Comparison of ENCODE assay signal across 8 cellular contexts in genomic region chr20:63651942-63652191, GRCh38. TPM values are rescaled to one million over a fixed set of nuclear protein-coding genes. Genes with fewer than 3 reads are reported as not detected.
DNase-seq lines count a peak whose midpoint lies in the region; ATAC-seq and TF ChIP-seq lines count a peak whose summit lies in the region.

No MANE protein-coding gene starts in this region.

- ATAC-seq in activated CD8-positive, alpha-beta T cell treated with anti-CD3 and anti-CD28 coated beads, Interleukin-2, amount 10 ng/mL, durations not matched to agents 7 days and 5 days, result no peak
- peak; percentile 4 to 22 for ATAC-seq in right cardiac atrium

- no peaks in the 10 kb centered on the region for H3K4me1 ChIP-seq in right cardiac atrium (ENCODE audit: control insufficient read depth, insufficient read depth, low read length)
- H3K4me1 ChIP-seq in spleen, result peaks cover 6 to 46% (median 36%) of the 10 kb centered on the region in 6 donors

- CTCF ChIA-PET in activated CD8-positive, alpha-beta T cell treated with anti-CD3 and anti-CD28 coated beads, Interleukin-2, amount 10 ng/mL, durations not matched to agents 7 days and 5 days (lab: Charles Lee), result interaction anchor here (1.0 kb wide), 1 partner anchor 10 kb away, joined by 6 read pairs; no protein-coding TSS in a partner anchor

- peak; percentile 67 for DNase-seq in DMS53 (lab: John Stamatoyannopoulos, UW)
- DNase-seq in DMS53 treated with DMSO at 0.1 percent for 48 hours (lab: John Stamatoyannopoulos, UW; ENCODE audit: unreplicated experiment), result no peak
- no peak for DNase-seq in activated CD8-positive, alpha-beta T cell treated with anti-CD3 and anti-CD28 coated beads, Interleukin-2, amount 10 ng/mL, durations not matched to agents 7 days and 5 days
- peak in 1 of 3 donors; percentile 66 for DNase-seq in right cardiac atrium
- peak; percentile 82 for DNase-seq in spleen
- no peak for DNase-seq in NCI-H524 treated with DMSO at 0.1 percent for 48 hours (lab: John Stamatoyannopoulos, UW)
- DNase-seq in lower leg skin (ENCODE audit: low spot score in 2 of 2), result no peak
- DNase-seq in NOMO-1 treated with dmso at 0.1 percent for 144 hours (lab: John Stamatoyannopoulos, UW; ENCODE audit: unreplicated experiment), result no peak

- 15% methylated on average over 11 of the region's 11 CpGs for WGBS in right cardiac atrium
- 23 to 40% (median 28%) methylated on average over 1 to 11 of the region's 11 CpGs; no CpG with 5 or more reads in 1 of the 5 donors for WGBS in spleen, 5 donors
- 12 to 18% methylated on average over 8 to 11 of the region's 11 CpGs for WGBS in lower leg skin, 2 donors

- no peak overlapping the region for H3K27ac ChIP-seq in right cardiac atrium (ENCODE audit: low read length)
- H3K27ac ChIP-seq in spleen, result peak overlapping the region in 7 of 8 donors; percentile 51 to 82 (median 75)

- no peaks in the 10 kb centered on the region for H3K36me3 ChIP-seq in spleen

- H3K9me3 ChIP-seq in right cardiac atrium (ENCODE audit: control insufficient read depth, low read length) (no peaks in the 10 kb centered on the region), spleen (no peaks in the 10 kb centered on the region)

- peak overlapping the region; percentile 52 for H3K4me3 ChIP-seq in right cardiac atrium (ENCODE audit: low read length)
- H3K4me3 ChIP-seq in spleen, result peak overlapping the region in 7 of 8 donors; percentile 50 to 78 (median 61)
- H3K4me3 ChIP-seq in lower leg skin (ENCODE audit: low read depth, poor library complexity, severe bottlenecking), result no peak overlapping the region

- H3K27me3 ChIP-seq in right cardiac atrium (ENCODE audit: control insufficient read depth, insufficient read depth) (no peaks in the 10 kb centered on the region), spleen (replicated peaks in 1 of 7) (peaks cover 0 to 46% (median 13%) of the 10 kb centered on the region in 7 donors)

- peak overlapping the region; percentile 70 for H3K4me3 Mint-ChIP-seq in activated CD8-positive, alpha-beta T cell treated with anti-CD3 and anti-CD28 coated beads, Interleukin-2, amount 10 ng/mL, durations not matched to agents 7 days and 5 days

- H3K36me3 Mint-ChIP-seq in activated CD8-positive, alpha-beta T cell treated with anti-CD3 and anti-CD28 coated beads, Interleukin-2, amount 10 ng/mL, durations not matched to agents 7 days and 5 days (ENCODE audit: low read depth), result no peaks in the 10 kb centered on the region

- TF ChIP-seq POLR2A in spleen (IDR thresholded peaks at IDR 0.05) (no peak), lower leg skin (IDR thresholded peaks at IDR 0.05) (no peak)

- H3K9me3 Mint-ChIP-seq in activated CD8-positive, alpha-beta T cell treated with anti-CD3 and anti-CD28 coated beads, Interleukin-2, amount 10 ng/mL, durations not matched to agents 7 days and 5 days (ENCODE audit: insufficient read depth), result no peaks in the 10 kb centered on the region

- intact Hi-C loops in right cardiac atrium (cut with DNase I), result loop anchor here in 1 of 4 donors (10.0 kb wide), 1 partner anchor 323 kb away; the partner anchor contains the start of gene SAMD10
- intact Hi-C loops in spleen (cut with DNase I; ENCODE audit: low total_unique reads), result loop anchor here (10.0 kb wide), 1 partner anchor 117 kb away; the partner anchor contains the start of gene PTK6
- intact Hi-C loops in lower leg skin (cut with DNase I; ENCODE audit: low total_unique reads), result no loop called here

- H3K4me1 Mint-ChIP-seq in activated CD8-positive, alpha-beta T cell treated with anti-CD3 and anti-CD28 coated beads, Interleukin-2, amount 10 ng/mL, durations not matched to agents 7 days and 5 days (ENCODE audit: low read depth), result peaks cover 19% of the 10 kb centered on the region

- POLR2A ChIA-PET in activated CD8-positive, alpha-beta T cell treated with anti-CD3 and anti-CD28 coated beads, Interleukin-2, amount 10 ng/mL, durations not matched to agents 7 days and 5 days (lab: Charles Lee), result interaction anchor here (1.3 kb wide), 1 partner anchor 10 kb away, joined by 7 read pairs; no protein-coding TSS in a partner anchor

- H3K27ac Mint-ChIP-seq in activated CD8-positive, alpha-beta T cell treated with anti-CD3 and anti-CD28 coated beads, Interleukin-2, amount 10 ng/mL, durations not matched to agents 7 days and 5 days, result no peak overlapping the region

- H3K27me3 Mint-ChIP-seq in activated CD8-positive, alpha-beta T cell treated with anti-CD3 and anti-CD28 coated beads, Interleukin-2, amount 10 ng/mL, durations not matched to agents 7 days and 5 days (ENCODE audit: low read depth), result peaks cover 6% of the 10 kb centered on the region

- TF ChIP-seq CTCF in spleen (IDR thresholded peaks at IDR 0.05 in 8 of 11, conservative IDR thresholded peaks at IDR 0.05 in 3 of 11), result no peak
- no peak for TF ChIP-seq CTCF in lower leg skin (IDR thresholded peaks at IDR 0.05)

RNA-seq across cellular contexts. Expression of gene STMN3, which starts 1.4 kb away (rescaled TPM):
- 10 to 100 TPM; 13.1 to 13.3 TPM for total RNA-seq in activated CD8-positive, alpha-beta T cell treated with anti-CD3 and anti-CD28 coated beads, Interleukin-2, amount 10 ng/mL, durations not matched to agents 7 days and 5 days
- total RNA-seq in right cardiac atrium, result 1 to 10 TPM; 4.0 to 9.3 (median 5.8) TPM
- 7.1 TPM for polyA plus RNA-seq in right cardiac atrium
- 10 to 100 TPM; 16.1 to 57.0 (median 44.0) TPM for total RNA-seq in spleen
- polyA plus RNA-seq in spleen, result 10 to 100 TPM; 21.2 to 38.9 (median 24.6) TPM
- total RNA-seq in lower leg skin, result 10 to 100 TPM in 3 of 4 donors, 1 to 10 TPM in 1; 9.4 to 23.0 (median 12.0) TPM

RNA-seq across cellular contexts. Expression of gene RTEL1, which starts 6.2 kb away (rescaled TPM):
- 10 to 100 TPM; 49.8 to 54.3 TPM for total RNA-seq in activated CD8-positive, alpha-beta T cell treated with anti-CD3 and anti-CD28 coated beads, Interleukin-2, amount 10 ng/mL, durations not matched to agents 7 days and 5 days
- total RNA-seq in right cardiac atrium (10 to 100 TPM; 12.3 to 14.8 (median 13.3) TPM), spleen (10 to 100 TPM; 36.4 to 49.8 (median 43.2) TPM), lower leg skin (10 to 100 TPM in 3 of 4 donors, 1 to 10 TPM in 1; 8.5 to 38.3 (median 12.7) TPM)
- polyA plus RNA-seq in right cardiac atrium (7.7 TPM), spleen (10 to 100 TPM in 2 of 3 donors, 1 to 10 TPM in 1; 7.3 to 23.1 (median 19.1) TPM)

RNA-seq across cellular contexts. Expression of gene GMEB2, which starts 25.0 kb away (rescaled TPM):
- 10 to 100 TPM; 16.2 TPM for total RNA-seq in activated CD8-positive, alpha-beta T cell treated with anti-CD3 and anti-CD28 coated beads, Interleukin-2, amount 10 ng/mL, durations not matched to agents 7 days and 5 days
- total RNA-seq in right cardiac atrium (1 to 10 TPM; 7.0 to 7.7 (median 7.3) TPM), spleen (10 to 100 TPM; 11.1 to 15.0 (median 13.9) TPM), lower leg skin (10 to 100 TPM; 11.9 to 18.3 (median 13.7) TPM)
- polyA plus RNA-seq in right cardiac atrium (6.5 TPM), spleen (10 to 100 TPM in 2 of 3 donors, 1 to 10 TPM in 1; 8.6 to 12.9 (median 10.4) TPM)

RNA-seq across cellular contexts. Expression of gene TNFRSF6B, which starts 44.6 kb away (rescaled TPM):
- not detected for total RNA-seq in activated CD8-positive, alpha-beta T cell treated with anti-CD3 and anti-CD28 coated beads, Interleukin-2, amount 10 ng/mL, durations not matched to agents 7 days and 5 days
- total RNA-seq in right cardiac atrium, result 1 to 10 TPM in 2 of 4 donors, under 1 TPM in 1, not detected in 1; 0.23 to 1.4 (median 1.1) TPM
- polyA plus RNA-seq in right cardiac atrium, result 2.7 TPM
- total RNA-seq in spleen, result 100 to 1,000 TPM in 1 of 7 donors, 10 to 100 TPM in 5, 1 to 10 TPM in 1; 8.9 to 104 (median 41.0) TPM
- 10 to 100 TPM; 12.3 to 28.1 (median 23.8) TPM for polyA plus RNA-seq in spleen
- 10 to 100 TPM in 2 of 4 donors, 1 to 10 TPM in 2; 3.0 to 49.5 (median 12.1) TPM for total RNA-seq in lower leg skin

RNA-seq across cellular contexts. Expression of gene ARFRP1, which starts 55.9 kb away (rescaled TPM):
- total RNA-seq in activated CD8-positive, alpha-beta T cell treated with anti-CD3 and anti-CD28 coated beads, Interleukin-2, amount 10 ng/mL, durations not matched to agents 7 days and 5 days, result 10 to 100 TPM; 55.2 to 57.6 TPM
- 10 to 100 TPM; 40.1 to 49.7 (median 44.3) TPM for total RNA-seq in right cardiac atrium
- 38.7 TPM for polyA plus RNA-seq in right cardiac atrium
- total RNA-seq in spleen, result 10 to 100 TPM; 36.7 to 84.2 (median 60.8) TPM
- polyA plus RNA-seq in spleen, result 100 to 1,000 TPM in 1 of 3 donors, 10 to 100 TPM in 2; 64.5 to 118 (median 83.8) TPM
- 10 to 100 TPM; 20.7 to 42.6 (median 34.7) TPM for total RNA-seq in lower leg skin

Comparison
In these comparisons a context has a peak if more than half of its experiments do, and no peak if none do; other contexts are left out.
1. DNase-seq: peak in DMS53 (single experiment) and spleen (single experiment); none in DMS53 treated with DMSO at 0.1 percent for 48 hours (single experiment), activated CD8-positive, alpha-beta T cell treated with anti-CD3 and anti-CD28 coated beads, Interleukin-2, amount 10 ng/mL, durations not matched to agents 7 days and 5 days (single experiment), NCI-H524 treated with DMSO at 0.1 percent for 48 hours (single experiment), lower leg skin (0 of 2) and NOMO-1 treated with dmso at 0.1 percent for 144 hours (single experiment).